22 cellular contexts compared by ENCODE assay signal in the genomic region with DNA sequence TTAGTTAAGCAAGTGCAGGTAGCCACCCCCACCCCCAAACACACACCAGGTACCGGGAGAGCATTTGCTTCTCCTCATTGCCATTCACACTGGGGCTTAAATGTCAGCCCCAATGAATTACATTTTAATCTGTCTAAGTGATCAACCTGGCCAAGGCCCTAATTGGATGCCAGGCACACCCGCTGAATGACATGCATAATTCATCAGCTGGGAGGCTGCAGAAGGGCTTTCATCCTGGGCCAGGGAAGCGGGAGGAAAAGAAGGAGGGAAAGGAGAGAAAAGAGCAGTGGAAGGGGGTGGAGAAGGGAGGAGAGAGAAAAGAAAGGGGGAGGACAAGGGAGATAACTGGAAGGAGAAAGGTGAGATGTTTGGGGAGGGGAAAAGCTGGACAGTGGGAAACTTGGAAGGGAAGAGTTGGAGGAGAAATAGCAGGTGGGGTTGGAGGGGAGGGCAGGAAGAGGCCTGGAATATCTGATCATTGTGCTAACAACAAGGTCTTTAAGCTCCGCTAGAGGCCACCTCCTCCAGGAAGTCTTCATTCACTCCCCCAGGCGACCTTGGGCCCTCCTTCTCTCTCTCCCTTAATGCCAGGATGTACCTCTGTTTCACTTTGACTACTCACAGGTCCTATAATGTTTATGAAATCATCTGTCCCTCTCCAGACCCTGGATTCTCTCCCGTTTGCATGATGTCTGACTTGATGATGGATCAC. TPM values are rescaled to one million over a fixed set of nuclear protein-coding genes. Genes with fewer than 3 reads are reported as not detected.
"Had no signal": no experiment of that assay in that cellular context is flagged by ENCODE, and none has a peak within 500 bp of the region (broad histone marks: within the 10 kb centered on the region; RNA-seq: fewer than 3 reads in every experiment).

No MANE protein-coding gene starts in this region.

- H3K9me3 Mint-ChIP-seq: activated naive CD8-positive, alpha-beta T cell treated with anti-CD3 and anti-CD28 coated beads, Interleukin-2, amount 50 U/mL, for 24 hours; activated T-helper 1 cell treated with anti-CD3 and anti-CD28 coated beads, Interleukin-12 subunit alpha, Interleukin-12 subunit beta, Interleukin-2, Interleukin-4 antibody, amounts not matched to agents 30 ng/mL and 10 ng/mL and 1 ng/mL, durations not matched to agents 14 hours and 24 hours and 36 hours had no signal

- DNase-seq: activated CD4-positive, alpha-beta T cell treated with anti-CD3 and anti-CD28 coated beads for 1 hour; activated CD4-positive, alpha-beta T cell treated with anti-CD3 and anti-CD28 coated beads, Interleukin-2, amount 50 U/mL, for 1 hour; activated CD8-positive, alpha-beta T cell treated with anti-CD3 and anti-CD28 coated beads, Interleukin-2, amount 10 ng/mL, durations not matched to agents 7 days and 5 days; activated gamma-delta T cell; activated naive CD4-positive, alpha-beta T cell treated with anti-CD3 and anti-CD28 coated beads, Interleukin-2, amount 50 U/mL, for 16 hours; activated naive CD8-positive, alpha-beta T cell treated with anti-CD3 and anti-CD28 coated beads, Interleukin-2, amount 50 U/mL, for 24 hours; body of pancreas; dermis blood vessel endothelial cell; effector memory CD4-positive, alpha-beta T cell; foreskin melanocyte; nephron progenitor cell; small intestine; stimulated activated CD4-positive, alpha-beta T cell treated with anti-CD3 and anti-CD28 coated beads, Interleukin-2, amount 100 ng/mL, for 24 hours; transverse colon; uterus had no signal

- H3K4me3 Mint-ChIP-seq: activated CD8-positive, alpha-beta T cell treated with anti-CD3 and anti-CD28 coated beads, Interleukin-2, amount 10 ng/mL, durations not matched to agents 7 days and 5 days; activated naive CD8-positive, alpha-beta T cell treated with anti-CD3 and anti-CD28 coated beads, Interleukin-2, amount 50 U/mL, for 24 hours; activated T-helper 1 cell treated with anti-CD3 and anti-CD28 coated beads, Interleukin-12 subunit alpha, Interleukin-12 subunit beta, Interleukin-2, Interleukin-4 antibody, amounts not matched to agents 30 ng/mL and 10 ng/mL and 1 ng/mL, durations not matched to agents 14 hours and 24 hours and 36 hours; nephron progenitor cell; stimulated activated effector memory CD8-positive, alpha-beta T cell treated with anti-CD3 and anti-CD28 coated beads, Interleukin-12 subunit alpha, Interleukin-12 subunit beta, amount 100 ng/mL, for 72 hours had no signal

- H3K36me3 ChIP-seq: transverse colon, uterus had no signal

- H3K4me1 Mint-ChIP-seq: activated naive CD8-positive, alpha-beta T cell treated with anti-CD3 and anti-CD28 coated beads, Interleukin-2, amount 50 U/mL, for 24 hours; stimulated activated effector memory CD8-positive, alpha-beta T cell treated with anti-CD3 and anti-CD28 coated beads, Interleukin-12 subunit alpha, Interleukin-12 subunit beta, amount 100 ng/mL, for 72 hours had no signal

- H3K27me3 ChIP-seq: body of pancreas, transverse colon, uterus had no signal

- H3K27ac ChIP-seq: body of pancreas, transverse colon, uterus had no signal

- H3K4me3 ChIP-seq: body of pancreas, transverse colon, uterus had no signal

- ATAC-seq: activated CD8-positive, alpha-beta T cell treated with anti-CD3 and anti-CD28 coated beads, Interleukin-2, amount 10 ng/mL, durations not matched to agents 7 days and 5 days; activated naive CD8-positive, alpha-beta T cell treated with anti-CD3 and anti-CD28 coated beads, Interleukin-2, amount 50 U/mL, for 24 hours; body of pancreas; sciatic nerve; stimulated activated effector memory CD8-positive, alpha-beta T cell treated with anti-CD3 and anti-CD28 coated beads, Interleukin-12 subunit alpha, Interleukin-12 subunit beta, amount 100 ng/mL, for 72 hours had no signal

- H3K4me1 ChIP-seq: body of pancreas, transverse colon, uterus had no signal

- H3K27ac Mint-ChIP-seq: activated CD8-positive, alpha-beta T cell treated with anti-CD3 and anti-CD28 coated beads, Interleukin-2, amount 10 ng/mL, durations not matched to agents 7 days and 5 days; activated naive CD8-positive, alpha-beta T cell treated with anti-CD3 and anti-CD28 coated beads, Interleukin-2, amount 50 U/mL, for 24 hours; activated T-helper 1 cell treated with anti-CD3 and anti-CD28 coated beads, Interleukin-12 subunit alpha, Interleukin-12 subunit beta, Interleukin-2, Interleukin-4 antibody, amounts not matched to agents 30 ng/mL and 10 ng/mL and 1 ng/mL, durations not matched to agents 14 hours and 24 hours and 36 hours; nephron progenitor cell; stimulated activated effector memory CD8-positive, alpha-beta T cell treated with anti-CD3 and anti-CD28 coated beads, Interleukin-12 subunit alpha, Interleukin-12 subunit beta, amount 100 ng/mL, for 72 hours had no signal

- H3K36me3 Mint-ChIP-seq: stimulated activated effector memory CD8-positive, alpha-beta T cell treated with anti-CD3 and anti-CD28 coated beads, Interleukin-12 subunit alpha, Interleukin-12 subunit beta, amount 100 ng/mL, for 72 hours had no signal

RNA-seq across cellular contexts. Expression of a gene that starts 40.1 kb away (rescaled TPM):
- total RNA-seq: activated CD8-positive, alpha-beta T cell treated with anti-CD3 and anti-CD28 coated beads, Interleukin-2, amount 10 ng/mL, durations not matched to agents 7 days and 5 days; activated T-helper 1 cell treated with anti-CD3 and anti-CD28 coated beads, Interleukin-12 subunit alpha, Interleukin-12 subunit beta, Interleukin-2, Interleukin-4 antibody, amounts not matched to agents 30 ng/mL and 10 ng/mL and 1 ng/mL, durations not matched to agents 14 hours and 24 hours and 36 hours; body of pancreas; cardiac septum; dermis blood vessel endothelial cell; mononuclear cell; myocyte; sciatic nerve; temporal lobe; transverse colon; uterus had no signal
